Comparison of ENCODE assay signal across 1 cellular context in the genomic region with DNA sequence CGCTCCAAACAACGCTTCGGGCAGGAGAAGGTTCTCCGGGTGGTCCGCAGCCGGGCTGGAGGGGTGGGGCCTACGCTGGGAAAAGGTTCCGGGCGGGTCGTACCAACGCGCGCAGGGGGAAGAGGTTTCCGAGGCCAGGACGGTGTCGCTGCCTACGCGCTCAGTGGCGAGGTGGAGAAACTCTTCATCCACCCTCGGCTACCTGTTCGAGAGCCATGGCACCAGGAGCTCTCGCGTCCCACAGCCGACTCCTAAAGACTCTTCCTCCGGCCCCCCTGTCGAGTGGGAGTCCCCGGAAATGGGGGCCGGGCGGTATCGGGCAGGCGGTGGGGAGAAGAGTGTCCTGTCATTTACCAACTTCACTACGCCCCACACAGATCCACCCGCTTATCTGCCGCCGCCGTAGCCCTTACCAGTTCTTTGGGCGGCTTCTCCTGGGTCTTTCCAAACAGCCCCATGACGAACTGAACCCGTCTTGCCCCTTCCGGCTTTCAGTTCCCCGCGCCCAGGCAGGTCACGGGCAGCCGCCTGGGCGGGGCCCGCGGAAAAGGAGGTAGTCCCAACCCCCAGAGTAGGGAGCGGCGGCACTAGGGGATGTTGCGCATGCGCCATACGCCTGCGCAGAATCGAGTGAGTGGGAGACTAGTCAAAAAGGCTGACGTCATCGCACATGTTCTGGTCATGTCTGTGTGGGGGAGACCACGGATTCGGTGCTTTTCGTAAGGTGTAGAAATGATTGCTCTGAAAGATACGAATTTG.
TF ChIP-seq lines count a peak whose summit lies in the region.

A gene (minus strand): TSS at position 553 of the 759 bp plus-strand sequence. CDS start 95 bp downstream, at position 458.

TF ChIP-seq in HCT116, 20 proteins besides CTCF, POLR2A, EP300 and RAD21 (continued from another document):
- TF ChIP-seq, protein P1, sequence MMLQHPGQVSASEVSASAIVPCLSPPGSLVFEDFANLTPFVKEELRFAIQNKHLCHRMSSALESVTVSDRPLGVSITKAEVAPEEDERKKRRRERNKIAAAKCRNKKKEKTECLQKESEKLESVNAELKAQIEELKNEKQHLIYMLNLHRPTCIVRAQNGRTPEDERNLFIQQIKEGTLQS (IDR thresholded peaks at IDR 0.05) = no peak
- TF ChIP-seq JUND (IDR thresholded peaks at IDR 0.05) (peak; percentile 58), POLR2AphosphoS5 (IDR thresholded peaks at IDR 0.05; ENCODE audit: low read depth, low read length) (peak; percentile 79), SRF (IDR thresholded peaks at IDR 0.05; ENCODE audit: low read depth) (no peak), CEBPB (IDR thresholded peaks at IDR 0.05; ENCODE audit: low read depth) (no peak), ZNF274 (IDR thresholded peaks at IDR 0.05; ENCODE audit: low read depth, low read length) (no peak), YY1 (IDR thresholded peaks at IDR 0.05; ENCODE audit: extremely low read depth, insufficient replicate concordance, low read depth, low read length) (no peak), EGR1 (IDR thresholded peaks at IDR 0.05; ENCODE audit: low read depth) (peak; percentile 35; the same call in 1 of the 2 replicates), EZH2 (IDR thresholded peaks at IDR 0.05) (no peak), TCF7L2 (IDR thresholded peaks at IDR 0.05; ENCODE audit: borderline replicate concordance, extremely low read depth, insufficient read depth, insufficient read length) (peak; percentile 42), SP1 (IDR thresholded peaks at IDR 0.05; ENCODE audit: low read depth) (peak; percentile 52; the same call in 1 of the 2 replicates), ELF1 (IDR thresholded peaks at IDR 0.05; ENCODE audit: borderline replicate concordance, low read depth) (peak; percentile 73), EZH2phosphoT487 (IDR thresholded peaks at IDR 0.05; ENCODE audit: borderline replicate concordance) (no peak), ZFX (IDR thresholded peaks at IDR 0.05) (no peak), CBX3 (IDR thresholded peaks at IDR 0.05; ENCODE audit: low read depth) (peak; percentile 75; the same call in 1 of the 2 replicates), SIN3A (IDR thresholded peaks at IDR 0.05; ENCODE audit: low read depth) (peak; percentile 76), FOSL1 (IDR thresholded peaks at IDR 0.05; ENCODE audit: low read depth) (no peak)
